Comparison of ENCODE assay signal across 20 cellular contexts in the genomic region with DNA sequence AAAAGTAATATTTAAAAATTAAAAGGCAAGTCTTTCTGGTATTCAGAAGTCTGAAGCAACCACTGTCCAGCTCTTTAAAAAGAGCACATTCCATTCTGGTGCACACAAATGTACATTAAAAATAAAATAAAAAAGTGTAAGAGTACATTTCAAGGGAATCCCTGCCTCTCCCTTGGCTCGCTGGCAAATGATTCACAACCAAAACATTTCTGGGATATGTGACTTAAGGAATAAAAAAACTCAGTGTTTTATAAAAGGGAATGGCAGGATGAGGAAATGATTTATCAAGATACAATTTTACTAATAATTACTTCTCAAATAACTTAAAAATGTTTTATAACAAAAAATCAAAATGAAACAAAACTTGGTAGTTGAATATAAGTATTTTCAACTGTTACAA. TPM values are rescaled to one million over a fixed set of nuclear protein-coding genes. Genes with fewer than 3 reads are reported as not detected.
DNase-seq lines count a peak whose midpoint lies in the region; ATAC-seq and TF ChIP-seq lines count a peak whose summit lies in the region.
"Had no signal": no experiment of that assay in that cellular context is flagged by ENCODE, and none has a peak within 500 bp of the region (broad histone marks: within the 10 kb centered on the region; RNA-seq: fewer than 3 reads in every experiment).

No MANE protein-coding gene starts in this region.

- no peak overlapping the region for H3K4me3 Mint-ChIP-seq in mesothelial cell of epicardium
- H3K4me3 Mint-ChIP-seq in CD8-positive, alpha-beta T cell: no peak overlapping the region
- H3K4me3 Mint-ChIP-seq: activated CD4-positive, alpha-beta T cell treated with anti-CD3 and anti-CD28 coated beads, Interleukin-2, amount 10 ng/mL, durations not matched to agents 24 days and 14 days; activated naive CD8-positive, alpha-beta T cell treated with anti-CD3 and anti-CD28 coated beads, Interleukin-2, amount 50 U/mL, for 24 hours; dendritic cell treated with granulocyte-macrophage colony-stimulating factor and Interleukin-4, amounts not matched to agents 40 ng/mL and 50 ng/mL, for 4 days; T-helper 2 cell treated with Interferon-gamma antibody and Interleukin-4, amounts not matched to agents 5 μg/mL and 100 μg/mL, for 36 hours had no signal

- TF ChIP-seq CTCF in RWPE2 (IDR thresholded peaks at IDR 0.05; ENCODE audit: poor library complexity, severe bottlenecking): no peak
- TF ChIP-seq CTCF in mesothelial cell of epicardium (IDR thresholded peaks at IDR 0.05; ENCODE audit: unreplicated experiment): no peak
- TF ChIP-seq CTCF in CD8-positive, alpha-beta T cell (IDR thresholded peaks at IDR 0.05): no peak

- H3K9me3 ChIP-seq in RWPE2 (ENCODE audit: severe bottlenecking): no peaks in the 10 kb centered on the region
- H3K9me3 ChIP-seq in CD8-positive, alpha-beta T cell (ENCODE audit: low read length): no peaks in the 10 kb centered on the region
- H3K9me3 ChIP-seq: BLaER1 treated with 17β-estradiol and CSF1 and Interleukin-3, amounts not matched to agents 10 nM and 100 nM; gastroesophageal sphincter had no signal

- peaks cover 59% of the 10 kb centered on the region for H3K4me1 Mint-ChIP-seq in mesothelial cell of epicardium
- no peaks in the 10 kb centered on the region for H3K4me1 Mint-ChIP-seq in CD8-positive, alpha-beta T cell (ENCODE audit: low read depth)

- CTCF ChIA-PET in CD8-positive, alpha-beta T cell (lab: Charles Lee): interaction anchor here (0.6 kb wide), 2 partner anchors 138 to 460 kb away, joined by 3 read pairs; no protein-coding TSS in a partner anchor

- no peak overlapping the region for H3K4me3 ChIP-seq in RWPE2 (ENCODE audit: severe bottlenecking)
- H3K4me3 ChIP-seq in CD8-positive, alpha-beta T cell (ENCODE audit: low read depth, low read length): no peak overlapping the region
- H3K4me3 ChIP-seq: BLaER1 treated with 17β-estradiol and CSF1 and Interleukin-3, amounts not matched to agents 10 nM and 100 nM; gastroesophageal sphincter had no signal

- intact Hi-C loops in CD8-positive, alpha-beta T cell (cut with DNase I, micrococcal nuclease): loop anchor here in 1 of 2 experiments (5.0 kb wide), 1 partner anchor 36 kb away; no protein-coding TSS in a partner anchor

- no peaks in the 10 kb centered on the region for H3K36me3 Mint-ChIP-seq in mesothelial cell of epicardium
- H3K36me3 Mint-ChIP-seq in CD8-positive, alpha-beta T cell: peaks cover 48% of the 10 kb centered on the region

- POLR2A ChIA-PET in CD8-positive, alpha-beta T cell (lab: Charles Lee): no interaction called here

- peak overlapping the region; percentile 99 for H3K27ac ChIP-seq in RWPE2 (ENCODE audit: poor library complexity, severe bottlenecking)
- H3K27ac ChIP-seq in CD8-positive, alpha-beta T cell (ENCODE audit: low read depth, low read length): no peak overlapping the region
- H3K27ac ChIP-seq: BLaER1 treated with 17β-estradiol and CSF1 and Interleukin-3, amounts not matched to agents 10 nM and 100 nM; gastroesophageal sphincter; parathyroid adenoma had no signal

- ATAC-seq in RWPE2 (ENCODE audit: low read depth): peak; percentile 76
- ATAC-seq in CD8-positive, alpha-beta T cell: no peak
- no peak for ATAC-seq in GM21717 (IDR thresholded peaks at IDR 0.05; ENCODE audit: unreplicated experiment)
- no peak for ATAC-seq in HG03280 (IDR thresholded peaks at IDR 0.05; ENCODE audit: unreplicated experiment)
- ATAC-seq: activated naive CD8-positive, alpha-beta T cell treated with anti-CD3 and anti-CD28 coated beads, Interleukin-2, amount 50 U/mL, for 24 hours; gastroesophageal sphincter had no signal

- peak overlapping the region; percentile 50 for H3K27ac Mint-ChIP-seq in mesothelial cell of epicardium
- H3K27ac Mint-ChIP-seq in CD8-positive, alpha-beta T cell: no peak overlapping the region
- H3K27ac Mint-ChIP-seq: activated CD4-positive, alpha-beta T cell treated with anti-CD3 and anti-CD28 coated beads, Interleukin-2, amount 10 ng/mL, durations not matched to agents 24 days and 14 days; activated naive CD8-positive, alpha-beta T cell treated with anti-CD3 and anti-CD28 coated beads, Interleukin-2, amount 50 U/mL, for 24 hours; dendritic cell treated with granulocyte-macrophage colony-stimulating factor and Interleukin-4, amounts not matched to agents 40 ng/mL and 50 ng/mL, for 4 days; T-helper 2 cell treated with Interferon-gamma antibody and Interleukin-4, amounts not matched to agents 5 μg/mL and 100 μg/mL, for 36 hours had no signal

- no peaks in the 10 kb centered on the region for H3K9me3 Mint-ChIP-seq in mesothelial cell of epicardium
- H3K9me3 Mint-ChIP-seq in CD8-positive, alpha-beta T cell: no peaks in the 10 kb centered on the region
- H3K9me3 Mint-ChIP-seq: activated CD4-positive, alpha-beta T cell treated with anti-CD3 and anti-CD28 coated beads, Interleukin-2, amount 10 ng/mL, durations not matched to agents 24 days and 14 days; activated naive CD8-positive, alpha-beta T cell treated with anti-CD3 and anti-CD28 coated beads, Interleukin-2, amount 50 U/mL, for 24 hours; dendritic cell treated with granulocyte-macrophage colony-stimulating factor and Interleukin-4, amounts not matched to agents 40 ng/mL and 50 ng/mL, for 4 days; T-helper 2 cell treated with Interferon-gamma antibody and Interleukin-4, amounts not matched to agents 5 μg/mL and 100 μg/mL, for 36 hours had no signal

- DNase-seq in Daoy (ENCODE audit: low read depth): peak; percentile 58
- DNase-seq in RWPE2 (ENCODE audit: low spot score): no peak
- DNase-seq in dermis blood vessel endothelial cell: peak; percentile 77
- DNase-seq in mesothelial cell of epicardium (ENCODE audit: low spot score in 2 of 2, unreplicated experiment in 2 of 2): no peak
- no peak for DNase-seq in CD8-positive, alpha-beta T cell
- DNase-seq in SW480 (ENCODE audit: low spot score): no peak
- DNase-seq: activated CD4-positive, alpha-beta T cell treated with anti-CD3 and anti-CD28 coated beads, Interleukin-2, amount 10 ng/mL, durations not matched to agents 24 days and 14 days; activated naive CD8-positive, alpha-beta T cell treated with anti-CD3 and anti-CD28 coated beads, Interleukin-2, amount 50 U/mL, for 24 hours; activated T-cell treated with anti-CD3 and anti-CD28 coated beads, Interleukin-2, amount 50 U/mL, for 1 hour; DMS79; kidney; NCI-H187 treated with DMSO at 0.1 percent for 48 hours; RPMI8226 had no signal

- H3K36me3 ChIP-seq in RWPE2 (ENCODE audit: low read depth): peaks cover 21% of the 10 kb centered on the region
- no peaks in the 10 kb centered on the region for H3K36me3 ChIP-seq in CD8-positive, alpha-beta T cell (ENCODE audit: insufficient read depth, low read length)

- no peaks in the 10 kb centered on the region for H3K27me3 Mint-ChIP-seq in mesothelial cell of epicardium (ENCODE audit: low read depth)
- H3K27me3 Mint-ChIP-seq in CD8-positive, alpha-beta T cell (ENCODE audit: low read depth): no peaks in the 10 kb centered on the region
- H3K27me3 Mint-ChIP-seq: activated CD4-positive, alpha-beta T cell treated with anti-CD3 and anti-CD28 coated beads, Interleukin-2, amount 10 ng/mL, durations not matched to agents 24 days and 14 days; activated naive CD8-positive, alpha-beta T cell treated with anti-CD3 and anti-CD28 coated beads, Interleukin-2, amount 50 U/mL, for 24 hours; dendritic cell treated with granulocyte-macrophage colony-stimulating factor and Interleukin-4, amounts not matched to agents 40 ng/mL and 50 ng/mL, for 4 days had no signal

- peaks cover 49% of the 10 kb centered on the region for H3K4me1 ChIP-seq in RWPE2 (ENCODE audit: insufficient read depth, poor library complexity, severe bottlenecking)
- no peaks in the 10 kb centered on the region for H3K4me1 ChIP-seq in CD8-positive, alpha-beta T cell (ENCODE audit: insufficient read depth, low read length)

- H3K27me3 ChIP-seq in RWPE2 (ENCODE audit: insufficient read depth, poor library complexity, severe bottlenecking): no peaks in the 10 kb centered on the region
- H3K27me3 ChIP-seq in CD8-positive, alpha-beta T cell (ENCODE audit: insufficient read depth, low read length): no peaks in the 10 kb centered on the region
- H3K27me3 ChIP-seq: BLaER1 treated with 17β-estradiol and CSF1 and Interleukin-3, amounts not matched to agents 10 nM and 100 nM; gastroesophageal sphincter had no signal

RNA-seq across cellular contexts. Expression of gene ANXA2, which starts 23.8 kb away (rescaled TPM):
- 2,152 and 2,505 TPM in 2 replicates for total RNA-seq in Daoy (2014; rRNA removed; shearing (Covaris generic))
- 3,547 and 3,999 TPM in 2 replicates for total RNA-seq in dermis blood vessel endothelial cell
- 1,031 to 1,044 TPM (median 1,040 TPM) in 3 replicates for total RNA-seq in mesothelial cell of epicardium
- total RNA-seq in CD8-positive, alpha-beta T cell: 10 to 100 TPM; 25.8 to 31.7 TPM

RNA-seq across cellular contexts. Expression of gene ICE2, which starts 57.4 kb away (rescaled TPM):
- total RNA-seq in Daoy (2014; rRNA removed; shearing (Covaris generic)): 14.4 and 20.2 TPM in 2 replicates
- total RNA-seq in dermis blood vessel endothelial cell: 30.8 and 37.7 TPM in 2 replicates
- 67.2 to 72.4 TPM (median 67.2 TPM) in 3 replicates for total RNA-seq in mesothelial cell of epicardium
- 10 to 100 TPM; 13.9 to 18.3 TPM for total RNA-seq in CD8-positive, alpha-beta T cell

Comparison
In these comparisons a context has a peak if more than half of its experiments do, and no peak if none do; other contexts are left out.
1. DNase-seq: peak in Daoy (single experiment) and dermis blood vessel endothelial cell (single experiment); none in RWPE2 (single experiment), mesothelial cell of epicardium (0 of 2), CD8-positive, alpha-beta T cell (0 of 7) and SW480 (single experiment).
2. RNA of gene ANXA2, which starts 23.8 kb away (total RNA-seq): 3,547 to 3,999 TPM in dermis blood vessel endothelial cell, 2,152 to 2,505 TPM in Daoy and 1,031 to 1,044 TPM in mesothelial cell of epicardium; 25.8 to 31.7 TPM in CD8-positive, alpha-beta T cell; every median in the first group is over 10 times any median in the second.